Comparison of ENCODE assay signal across 9 cellular contexts in genomic region chr17:80124351-80124981, GRCh38. TPM values are rescaled to one million over a fixed set of nuclear protein-coding genes. Genes with fewer than 3 reads are reported as not detected.
A peak's percentile ranks its signal among the peaks of the same experiment; 100 is the strongest.
DNase-seq lines count a peak whose midpoint lies in the region; ATAC-seq, FAIRE-seq and TF ChIP-seq lines count a peak whose summit lies in the region.
"Had no signal": no experiment of that assay in that cellular context is flagged by ENCODE, and none has a peak within 500 bp of the region (broad histone marks: within the 10 kb centered on the region; RNA-seq: fewer than 3 reads in every experiment).

No MANE protein-coding gene starts in this region.

- in situ Hi-C loops in HepG2 (cut with HindIII; ENCODE audit: extremely low pct_ligation_motif_present, low pct_unique_long_range_greater_than_20kb): loop anchor here (5.0 kb wide), 1 partner anchor 117 kb away; no protein-coding TSS in a partner anchor

- H2AFZ ChIP-seq in HepG2 (ENCODE audit: low read length): no peak overlapping the region

- no peaks in the 10 kb centered on the region for H3K79me2 ChIP-seq in HepG2 (ENCODE audit: insufficient read depth, low read length)

- H3K27ac ChIP-seq in HUES48 (ENCODE audit: low read depth, low read length): peak overlapping the region; percentile 74
- H3K27ac ChIP-seq in HepG2 (ENCODE audit: extremely low read length, insufficient read depth, low read length): no peak overlapping the region

- TF ChIP-seq RAD21 in HepG2 (CRISPR knock-in tag; IDR thresholded peaks at IDR 0.05): peak; percentile 84

- CTCF ChIA-PET in Calu3 (lab: Charles Lee) (interaction anchor here (0.8 to 1.8 kb wide), 8 partner anchors 15 to 127 kb away, joined by 3 to 10 read pairs (median 4); partner anchors contain the start of gene GAA), HepG2 (lab: Yijun Ruan, JAX; ENCODE audit: low intra/inter-chr PET ratio, low total read pairs) (interaction anchor here (1.2 to 1.7 kb wide), 3 partner anchors 42 to 119 kb away, joined by 5 to 13 read pairs (median 7); no protein-coding TSS in a partner anchor)

- 0 out of 4 replicates have a peak, but pooled peaks of 1 of the 2 experiments have one; percentile 23 for TF ChIP-seq EP300 in HepG2 (IDR thresholded peaks at IDR 0.05; ENCODE audit: low read depth in 2 of 2, low read length in 2 of 2)
- no peak for TF ChIP-seq EP300 in HepG2 (CRISPR knock-in tag; IDR thresholded peaks at IDR 0.05; ENCODE audit: borderline replicate concordance)

- no TSS peak for BruUV-seq in Calu3 (replicated peaks; lab: Mats Ljungman, UMichigan)
- no TSS peak for BruUV-seq in HepG2 (replicated peaks; lab: Mats Ljungman, UMichigan)

- H3K4me3 Mint-ChIP-seq in Calu3 (ENCODE audit: low read depth, unreplicated experiment): no peak overlapping the region

- H4K20me1 ChIP-seq in HepG2 (ENCODE audit: insufficient read depth, low read length): no peaks in the 10 kb centered on the region

- WGBS in HepG2 (ENCODE audit: low lambda C conversion rate): 43% methylated on average over 15 of the region's 15 CpGs

- peaks cover 4% of the 10 kb centered on the region for H3K36me3 Mint-ChIP-seq in Calu3 (ENCODE audit: insufficient read depth, unreplicated experiment)

- H3K4me1 ChIP-seq in HUES48 (ENCODE audit: control insufficient read depth, insufficient read depth, low read length) (peaks cover 17% of the 10 kb centered on the region), adipocyte (ENCODE audit: control insufficient read depth, insufficient read depth, low read length) (peaks cover 11% of the 10 kb centered on the region), HepG2 (ENCODE audit: insufficient read depth, low read length) (peaks cover 20% of the 10 kb centered on the region)

- POLR2A ChIA-PET in HepG2 (lab: Yijun Ruan, JAX): interaction anchor here (0.6 to 1.9 kb wide), 14 partner anchors 9 to 137 kb away, joined by 3 to 18 read pairs (median 4); partner anchors contain the start of genes GAA, SGSH and SLC26A11

- peak; percentile 40 for TF ChIP-seq CTCF in Calu3 (IDR thresholded peaks at IDR 0.05; ENCODE audit: unreplicated experiment)
- TF ChIP-seq CTCF in HepG2 (CRISPR knock-in tag; IDR thresholded peaks at IDR 0.05): peak; percentile 89
- TF ChIP-seq CTCF in omental fat pad (IDR thresholded peaks at IDR 0.05): no peak

- peaks cover 27% of the 10 kb centered on the region for H3K27me3 Mint-ChIP-seq in Calu3 (ENCODE audit: unreplicated experiment)

- intact Hi-C loops in Calu3 (cut with micrococcal nuclease; ENCODE audit: unreplicated experiment) (no loop called here), HepG2 (cut with micrococcal nuclease; ENCODE audit: unreplicated experiment) (loop anchor here (1.0 to 2.0 kb wide), 2 partner anchors 42 to 118 kb away; no protein-coding TSS in a partner anchor)

- no peak for TF ChIP-seq POLR2A in HepG2 (IDR thresholded peaks at IDR 0.05; ENCODE audit: insufficient read depth in 1 of 2, low read depth in 2 of 2, low read length in 2 of 2)

- peak; percentile 95 for ATAC-seq in HepG2
- ATAC-seq in HG03039 (IDR thresholded peaks at IDR 0.05; ENCODE audit: unreplicated experiment): no peak
- ATAC-seq in omental fat pad (ENCODE audit: low FRiP score): no peak

- H3K9ac ChIP-seq in HUES48 (ENCODE audit: low read depth, low read length) (peak overlapping the region; percentile 5; the same call in 1 of the 2 replicates), adipocyte (ENCODE audit: low read length) (no peak overlapping the region), HepG2 (ENCODE audit: insufficient read depth, low read depth, low read length) (no peak overlapping the region)

- peak overlapping the region; percentile 53 for H3K4me2 ChIP-seq in HepG2 (ENCODE audit: low read depth, low read length)

- H3K4me1 Mint-ChIP-seq in Calu3 (ENCODE audit: low read depth, unreplicated experiment): no peaks in the 10 kb centered on the region

- FAIRE-seq in HepG2 (lab: Jason Lieb, UNC): peak; percentile 92

- H3K27ac Mint-ChIP-seq in Calu3 (ENCODE audit: unreplicated experiment): no peak overlapping the region
- H3K27ac Mint-ChIP-seq: activated T-helper 2 cell treated with anti-CD3 and anti-CD28 coated beads, Interferon-gamma antibody, Interleukin-2, Interleukin-4, amounts not matched to agents 10 μg/mL and 5 μg/mL and 100 μg/mL, durations not matched to agents 14 hours and 24 hours and 36 hours had no signal

- H3K27me3 ChIP-seq in HUES48 (ENCODE audit: control insufficient read depth, insufficient read depth, low read length): no peaks in the 10 kb centered on the region
- H3K27me3 ChIP-seq in adipocyte (replicated peaks; ENCODE audit: control insufficient read depth, insufficient read depth, low read length): no peaks in the 10 kb centered on the region
- no peaks in the 10 kb centered on the region; a peak in 2 of 5 replicates for H3K27me3 ChIP-seq in HepG2 (ENCODE audit: control insufficient read depth in 1 of 2, insufficient read depth in 2 of 2, low read length in 2 of 2)

- H3K9me3 ChIP-seq in HUES48 (ENCODE audit: control insufficient read depth, insufficient read depth, low read length) (no peaks in the 10 kb centered on the region), adipocyte (ENCODE audit: control insufficient read depth, low read length) (no peaks in the 10 kb centered on the region), HepG2 (ENCODE audit: low read length) (no peaks in the 10 kb centered on the region)

- H3K9me3 Mint-ChIP-seq in Calu3 (ENCODE audit: low read depth, unreplicated experiment): no peaks in the 10 kb centered on the region
- H3K9me3 Mint-ChIP-seq: activated T-helper 2 cell treated with anti-CD3 and anti-CD28 coated beads, Interferon-gamma antibody, Interleukin-2, Interleukin-4, amounts not matched to agents 10 μg/mL and 5 μg/mL and 100 μg/mL, durations not matched to agents 14 hours and 24 hours and 36 hours had no signal

- no peaks in the 10 kb centered on the region for H3K36me3 ChIP-seq in HUES48 (ENCODE audit: control insufficient read depth, insufficient read depth, low read length)
- no peaks in the 10 kb centered on the region for H3K36me3 ChIP-seq in adipocyte (ENCODE audit: control insufficient read depth, insufficient read depth, low read length, severe bottlenecking)
- H3K36me3 ChIP-seq in HepG2 (replicated peaks in 1 of 2; ENCODE audit: control insufficient read depth in 1 of 2, insufficient read depth in 2 of 2, low read length in 2 of 2): no peaks in the 10 kb centered on the region

- H3K4me3 ChIP-seq in HUES48 (ENCODE audit: low read depth, low read length) (0 out of 2 replicates have a peak overlapping the region, but pooled peaks have one; percentile 3), adipocyte (ENCODE audit: low read length) (no peak overlapping the region), HepG2 (replicated peaks in 1 of 3; ENCODE audit: insufficient read depth in 1 of 3, low read depth in 2 of 3, low read length in 3 of 3) (peak overlapping the region in 1 of 3 experiments; percentile 0; a peak in 1 of 6 replicates)

- DNase-seq in Calu3 (peak; percentile 54), adipocyte (ENCODE audit: low read depth) (peak; percentile 43), HepG2 (ENCODE audit: low spot score) (peak; percentile 75), T-helper 9 cell (no peak), omental fat pad (ENCODE audit: low spot score) (no peak), SKM-1 treated with dmso at 0.1 percent for 144 hours (lab: John Stamatoyannopoulos, UW; ENCODE audit: unreplicated experiment) (no peak)

RNA-seq across cellular contexts. Expression of gene EIF4A3, which starts 22.5 kb away (rescaled TPM):
- total RNA-seq in Calu3 (2022) (124 and 125 TPM in 2 replicates), HepG2 (2016; rRNA removed; fragmentation: Illumina TruSeq; extraction: Trizol) (187 and 239 TPM in 2 replicates), omental fat pad (100 to 1,000 TPM in 2 of 4 donors, 10 to 100 TPM in 2; 49.0 to 218 (median 112) TPM)
- 22.3 and 28.3 TPM in 2 replicates for total RNA-seq in HepG2 (2016; cell fraction: cytosol; rRNA removed; fragmentation: Illumina TruSeq; extraction: Trizol; ENCODE audit: low read depth)
- total RNA-seq in HepG2 (2016; cell fraction: insoluble cytoplasmic fraction; rRNA removed; fragmentation: Illumina TruSeq; extraction: Trizol): 185 and 243 TPM in 2 replicates
- total RNA-seq in HepG2 (2016; cell fraction: membrane; rRNA removed; fragmentation: Illumina TruSeq; extraction: Trizol): 36.4 and 40.0 TPM in 2 replicates
- total RNA-seq in HepG2 (2016; cell fraction: nucleus; rRNA removed; fragmentation: Illumina TruSeq; extraction: Trizol): 83.4 and 83.5 TPM in 2 replicates
- 121 and 145 TPM in 2 replicates for polyA plus RNA-seq in HepG2 (2011; rRNA removed)
- 103 and 117 TPM in 2 replicates for polyA plus RNA-seq in HepG2 (2011; cell fraction: cytosol; rRNA removed)
- polyA plus RNA-seq in HepG2 (2011; cell fraction: nucleus; rRNA removed): 77.0 and 103 TPM in 2 replicates
- polyA plus RNA-seq in HepG2 (2012): 104 and 124 TPM in 2 replicates
- polyA plus RNA-seq in HepG2 (2016; cell fraction: cytosol; fragmentation: Illumina TruSeq; extraction: Trizol; ENCODE audit: low read depth): 8.3 and 9.0 TPM in 2 replicates
- polyA plus RNA-seq in HepG2 (2016; cell fraction: insoluble cytoplasmic fraction; fragmentation: Illumina TruSeq; extraction: Trizol; ENCODE audit: low read depth): 233 and 236 TPM in 2 replicates
- 19.8 and 20.6 TPM in 2 replicates for polyA plus RNA-seq in HepG2 (2016; cell fraction: membrane; fragmentation: Illumina TruSeq; extraction: Trizol; ENCODE audit: low read depth)
- 120 and 131 TPM in 2 replicates for polyA plus RNA-seq in HepG2 (2016; cell fraction: nucleus; fragmentation: Illumina TruSeq; extraction: Trizol; ENCODE audit: insufficient read depth, low read depth)
- polyA minus RNA-seq in HepG2 (2011; rRNA and poly(A)+ RNA removed; ENCODE audit: low replicate concordance): 54.2 and 110 TPM in 2 replicates
- 55.3 and 55.4 TPM in 2 replicates for polyA minus RNA-seq in HepG2 (2011; cell fraction: cytosol; rRNA and poly(A)+ RNA removed)
- polyA minus RNA-seq in HepG2 (2011; cell fraction: nucleus; rRNA and poly(A)+ RNA removed): 61.8 and 65.1 TPM in 2 replicates

RNA-seq across cellular contexts. Expression of gene GAA, which starts 23.1 kb away (rescaled TPM):
- total RNA-seq in Calu3 (2022) (73.1 and 82.4 TPM in 2 replicates), HepG2 (2016; rRNA removed; fragmentation: Illumina TruSeq; extraction: Trizol) (13.4 and 36.4 TPM in 2 replicates), omental fat pad (10 to 100 TPM; 52.8 to 83.0 (median 64.8) TPM)
- total RNA-seq in HepG2 (2016; cell fraction: cytosol; rRNA removed; fragmentation: Illumina TruSeq; extraction: Trizol; ENCODE audit: low read depth): 13.8 and 16.4 TPM in 2 replicates
- 12.1 and 36.9 TPM in 2 replicates for total RNA-seq in HepG2 (2016; cell fraction: insoluble cytoplasmic fraction; rRNA removed; fragmentation: Illumina TruSeq; extraction: Trizol)
- total RNA-seq in HepG2 (2016; cell fraction: membrane; rRNA removed; fragmentation: Illumina TruSeq; extraction: Trizol): 20.3 and 20.7 TPM in 2 replicates
- 47.6 and 57.6 TPM in 2 replicates for total RNA-seq in HepG2 (2016; cell fraction: nucleus; rRNA removed; fragmentation: Illumina TruSeq; extraction: Trizol)
- 21.6 and 23.6 TPM in 2 replicates for polyA plus RNA-seq in HepG2 (2011; rRNA removed)
- polyA plus RNA-seq in HepG2 (2011; cell fraction: cytosol; rRNA removed): 16.3 and 29.8 TPM in 2 replicates
- 231 and 320 TPM in 2 replicates for polyA plus RNA-seq in HepG2 (2011; cell fraction: nucleus; rRNA removed)
- polyA plus RNA-seq in HepG2 (2012): 50.7 and 73.8 TPM in 2 replicates
- polyA plus RNA-seq in HepG2 (2016; cell fraction: cytosol; fragmentation: Illumina TruSeq; extraction: Trizol; ENCODE audit: low read depth): 11.3 and 13.9 TPM in 2 replicates
- polyA plus RNA-seq in HepG2 (2016; cell fraction: insoluble cytoplasmic fraction; fragmentation: Illumina TruSeq; extraction: Trizol; ENCODE audit: low read depth): 16.7 and 22.9 TPM in 2 replicates
- polyA plus RNA-seq in HepG2 (2016; cell fraction: membrane; fragmentation: Illumina TruSeq; extraction: Trizol; ENCODE audit: low read depth): 13.9 and 14.3 TPM in 2 replicates
- 136 and 145 TPM in 2 replicates for polyA plus RNA-seq in HepG2 (2016; cell fraction: nucleus; fragmentation: Illumina TruSeq; extraction: Trizol; ENCODE audit: insufficient read depth, low read depth)
- 7.2 and 27.1 TPM in 2 replicates for polyA minus RNA-seq in HepG2 (2011; rRNA and poly(A)+ RNA removed; ENCODE audit: low replicate concordance)
- 22.9 and 24.2 TPM in 2 replicates for polyA minus RNA-seq in HepG2 (2011; cell fraction: cytosol; rRNA and poly(A)+ RNA removed)
- 20.3 and 21.2 TPM in 2 replicates for polyA minus RNA-seq in HepG2 (2011; cell fraction: nucleus; rRNA and poly(A)+ RNA removed)

RNA-seq across cellular contexts. Expression of gene CARD14, which starts 45.4 kb away (rescaled TPM):
- total RNA-seq in Calu3 (2022) (5.9 and 7.4 TPM in 2 replicates), HepG2 (2016; rRNA removed; fragmentation: Illumina TruSeq; extraction: Trizol) (0.11 TPM in 1 of 2 replicates, not detected in the other), omental fat pad (under 1 TPM in 2 of 4 donors, not detected in 2; 0.37 to 0.63 TPM)
- not detected in 2 replicates for total RNA-seq in HepG2 (2016; cell fraction: cytosol; rRNA removed; fragmentation: Illumina TruSeq; extraction: Trizol; ENCODE audit: low read depth)
- total RNA-seq in HepG2 (2016; cell fraction: insoluble cytoplasmic fraction; rRNA removed; fragmentation: Illumina TruSeq; extraction: Trizol): 0.06 TPM in 1 of 2 replicates, not detected in the other
- not detected in 2 replicates for total RNA-seq in HepG2 (2016; cell fraction: membrane; rRNA removed; fragmentation: Illumina TruSeq; extraction: Trizol)
- total RNA-seq in HepG2 (2016; cell fraction: nucleus; rRNA removed; fragmentation: Illumina TruSeq; extraction: Trizol): not detected in 2 replicates
- polyA plus RNA-seq in HepG2 (2011; rRNA removed): 0.03 TPM in 1 of 2 replicates, not detected in the other
- not detected in 2 replicates for polyA plus RNA-seq in HepG2 (2011; cell fraction: cytosol; rRNA removed)
- polyA plus RNA-seq in HepG2 (2011; cell fraction: nucleus; rRNA removed): 0.05 and 0.11 TPM in 2 replicates
- 0.16 and 0.19 TPM in 2 replicates for polyA plus RNA-seq in HepG2 (2012)
- polyA plus RNA-seq in HepG2 (2016; cell fraction: cytosol; fragmentation: Illumina TruSeq; extraction: Trizol; ENCODE audit: low read depth): not detected in 2 replicates
- not detected in 2 replicates for polyA plus RNA-seq in HepG2 (2016; cell fraction: insoluble cytoplasmic fraction; fragmentation: Illumina TruSeq; extraction: Trizol; ENCODE audit: low read depth)
- polyA plus RNA-seq in HepG2 (2016; cell fraction: membrane; fragmentation: Illumina TruSeq; extraction: Trizol; ENCODE audit: low read depth): not detected in 2 replicates
- polyA plus RNA-seq in HepG2 (2016; cell fraction: nucleus; fragmentation: Illumina TruSeq; extraction: Trizol; ENCODE audit: insufficient read depth, low read depth): 0.21 TPM in 1 of 2 replicates, not detected in the other
- polyA minus RNA-seq in HepG2 (2011; rRNA and poly(A)+ RNA removed; ENCODE audit: low replicate concordance): 0.22 and 5.5 TPM in 2 replicates
- not detected in 2 replicates for polyA minus RNA-seq in HepG2 (2011; cell fraction: cytosol; rRNA and poly(A)+ RNA removed)
- polyA minus RNA-seq in HepG2 (2011; cell fraction: nucleus; rRNA and poly(A)+ RNA removed): not detected in 2 replicates
- total RNA-seq: activated T-helper 2 cell treated with anti-CD3 and anti-CD28 coated beads, Interferon-gamma antibody, Interleukin-2, Interleukin-4, amounts not matched to agents 10 μg/mL and 5 μg/mL and 100 μg/mL, durations not matched to agents 14 hours and 24 hours and 36 hours had no signal

Comparison
In these comparisons a context has a peak if more than half of its experiments do, and no peak if none do; other contexts are left out.
1. DNase-seq: peak in Calu3 (single experiment), adipocyte (single experiment) and HepG2 (single experiment); none in T-helper 9 cell (single experiment), omental fat pad (single experiment) and SKM-1 treated with dmso at 0.1 percent for 144 hours (single experiment).
2. CTCF ChIP-seq: peak in Calu3 (single experiment) and HepG2 (single experiment); none in omental fat pad (0 of 3).